In the genomic region with DNA sequence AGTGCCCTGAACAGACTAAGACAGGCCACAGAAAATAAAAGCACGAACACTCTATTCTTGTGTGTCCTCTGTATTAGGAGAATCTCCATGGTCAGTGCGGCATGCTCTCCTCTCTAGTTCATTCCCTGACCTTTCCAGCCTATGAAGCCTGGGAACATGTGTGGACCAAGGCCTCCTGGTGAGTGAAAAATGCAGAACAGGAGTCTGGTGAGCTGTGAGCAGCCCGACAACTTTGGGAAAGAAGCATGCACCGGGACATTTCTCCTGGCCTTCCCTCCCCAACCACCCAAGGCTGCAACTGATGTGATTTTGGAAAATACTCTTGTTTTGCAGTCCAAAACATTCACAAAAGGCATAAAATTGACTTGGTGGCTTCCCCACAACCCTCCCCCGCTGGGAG, we compare ENCODE assay signal across 25 cellular contexts.
"Had no signal": no experiment of that assay in that cellular context is flagged by ENCODE, and none has a peak within 500 bp of the region (broad histone marks: within the 10 kb centered on the region; RNA-seq: fewer than 3 reads in every experiment).

No MANE protein-coding gene starts in this region.

- DNase-seq: activated B cell treated with CpG ODN at 0.5 μM for 24 hours; activated CD4-positive, alpha-beta T cell treated with anti-CD3 and anti-CD28 coated beads for 48 hours; activated CD4-positive, alpha-beta T cell treated with anti-CD3 and anti-CD28 coated beads, Interleukin-2, amount 50 U/mL, for 1 hour; activated CD4-positive, alpha-beta T cell treated with anti-CD3 and anti-CD28 coated beads, Interleukin-2, amount 50 U/mL, for 48 hours; activated CD8-positive, alpha-beta memory T cell treated with anti-CD3 and anti-CD28 coated beads for 24 hours; activated CD8-positive, alpha-beta T cell treated with anti-CD3 and anti-CD28 coated beads for 36 hours; activated effector memory CD4-positive, alpha-beta T cell treated with Interleukin-2 at 50 U/mL for 16 hours; activated gamma-delta T cell treated with Interleukin-2 at 50 U/mL for 16 hours; activated naive CD4-positive, alpha-beta T cell treated with Interleukin-2 at 50 U/mL for 16 hours; activated naive CD8-positive, alpha-beta T cell treated with anti-CD3 and anti-CD28 coated beads for 36 hours; activated naive CD8-positive, alpha-beta T cell treated with anti-CD3 and anti-CD28 coated beads, Interleukin-2, amount 50 U/mL, for 24 hours; activated T-cell treated with anti-CD3 and anti-CD28 coated beads, Interleukin-2, amount 50 U/mL, for 4 hours; adrenal gland; amygdala; aorta; body of pancreas; caudate nucleus; colonic mucosa; effector CD8-positive, alpha-beta T cell; glutamatergic neuron; heart left ventricle; T-helper 1 cell; T-helper 17 cell; T1000; WERI-Rb-1 had no signal

- H3K4me3 ChIP-seq: adrenal gland, body of pancreas, colonic mucosa, heart left ventricle had no signal
